In genomic region chr7:113936982-113937381, GRCh38 we compare ENCODE assay signal across 20 cellular contexts. TPM values are rescaled to one million over a fixed set of nuclear protein-coding genes. Genes with fewer than 3 reads are reported as not detected.
DNase-seq lines count a peak whose midpoint lies in the region; ATAC-seq and TF ChIP-seq lines count a peak whose summit lies in the region.
"Had no signal": no experiment of that assay in that cellular context is flagged by ENCODE, and none has a peak within 500 bp of the region (broad histone marks: within the 10 kb centered on the region; RNA-seq: fewer than 3 reads in every experiment).

No MANE protein-coding gene starts in this region.

- H3K9ac ChIP-seq in neuronal stem cell (ENCODE audit: low read depth, low read length, poor library complexity), result no peak overlapping the region

- H3K4me3 ChIP-seq in dorsolateral prefrontal cortex (no peak overlapping the region), neuronal stem cell (ENCODE audit: low read length in 2 of 2) (no peak overlapping the region), lower leg skin (ENCODE audit: low read depth, poor library complexity, severe bottlenecking) (no peak overlapping the region)
- H3K4me3 ChIP-seq: MG63 had no signal

- H3K4ac ChIP-seq in neuronal stem cell (ENCODE audit: low read length), result no peak overlapping the region

- WGBS in neuronal stem cell (ENCODE audit: extremely low coverage in 2 of 2, insufficient read length in 2 of 2, insufficient replicate concordance in 1 of 2), 2 donors, result no CpG with 5 or more reads among the region's 2 CpGs
- 29 to 50% methylated on average over 2 of the region's 2 CpGs for WGBS in lower leg skin, 2 donors

- TF ChIP-seq CTCF in dorsolateral prefrontal cortex (IDR thresholded peaks at IDR 0.05 in 54 of 56, conservative IDR thresholded peaks at IDR 0.05 in 2 of 56; ENCODE audit: low read depth in 1 of 56, partially characterized antibody in 56 of 56), result no peak
- TF ChIP-seq CTCF in lower leg skin (IDR thresholded peaks at IDR 0.05), result no peak

- H3K27ac ChIP-seq in dorsolateral prefrontal cortex (peak overlapping the region in 49 of 59 donors; percentile 15 to 87 (median 63)), neuronal stem cell (replicated peaks; ENCODE audit: low read length) (no peak overlapping the region)

- intact Hi-C loops in dorsolateral prefrontal cortex (cut with DNase I), result no loop called here
- intact Hi-C loops in lower leg skin (cut with DNase I; ENCODE audit: low total_unique reads), result no loop called here

- ATAC-seq in stimulated activated naive CD8-positive, alpha-beta T cell treated with anti-CD3 and anti-CD28 coated beads, Interleukin-15, amount 100 ng/mL, for 72 hours, result peak; percentile 12
- ATAC-seq in HG03565 (IDR thresholded peaks at IDR 0.05; ENCODE audit: unreplicated experiment) (no peak), GM18502 (IDR thresholded peaks at IDR 0.05; ENCODE audit: poor library complexity, unreplicated experiment) (no peak)
- ATAC-seq: Right ventricle myocardium inferior had no signal

- H3K4me3 Mint-ChIP-seq in stimulated activated naive CD8-positive, alpha-beta T cell treated with anti-CD3 and anti-CD28 coated beads, Interleukin-15, amount 100 ng/mL, for 72 hours, result no peak overlapping the region
- H3K4me3 Mint-ChIP-seq: CD4-positive, CD25-positive, alpha-beta regulatory T cell had no signal

- H2AFZ ChIP-seq in neuronal stem cell (ENCODE audit: low read length), result no peak overlapping the region

- no peak overlapping the region for H2BK5ac ChIP-seq in neuronal stem cell (ENCODE audit: low read length)

- H3K4me1 Mint-ChIP-seq in stimulated activated naive CD8-positive, alpha-beta T cell treated with anti-CD3 and anti-CD28 coated beads, Interleukin-15, amount 100 ng/mL, for 72 hours, result no peaks in the 10 kb centered on the region

- no peak overlapping the region for H2AK5ac ChIP-seq in neuronal stem cell (ENCODE audit: low read depth, low read length)

- peak overlapping the region; percentile 92 for H4K91ac ChIP-seq in neuronal stem cell (ENCODE audit: low read depth, low read length, poor library complexity)

- H2BK15ac ChIP-seq in neuronal stem cell (ENCODE audit: low read length), result no peak overlapping the region

- peak overlapping the region; percentile 23 for H3K23ac ChIP-seq in neuronal stem cell (ENCODE audit: low read depth, low read length, poor library complexity)

- no peaks in the 10 kb centered on the region for H3K9me3 ChIP-seq in neuronal stem cell (replicated peaks in 1 of 2; ENCODE audit: control insufficient read depth in 2 of 2, insufficient read depth in 1 of 2, low read depth in 1 of 2, low read length in 2 of 2)
- H3K9me3 ChIP-seq: MG63 had no signal

- DNase-seq in dorsolateral prefrontal cortex, result peak in 1 of 10 donors; percentile 29
- DNase-seq in neuronal stem cell (ENCODE audit: low spot score), result no peak
- DNase-seq in stimulated activated naive CD8-positive, alpha-beta T cell treated with anti-CD3 and anti-CD28 coated beads, Interleukin-15, amount 100 ng/mL, for 72 hours, result no peak
- DNase-seq in lower leg skin (ENCODE audit: low spot score in 2 of 2), result no peak
- DNase-seq in midbrain (lab: John Stamatoyannopoulos, UW), result no peak
- DNase-seq: CD4-positive, CD25-positive, alpha-beta regulatory T cell; COR-L47; DMS79; MG63; NCI-H1048; NCI-H1417 treated with DMSO at 0.1 percent for 48 hours; NCI-H187; NCI-H446 treated with DMSO at 0.1 percent for 48 hours; NCI-H526 treated with DMSO at 0.1 percent for 48 hours; OCI-M1 had no signal

- H3K27me3 Mint-ChIP-seq in stimulated activated naive CD8-positive, alpha-beta T cell treated with anti-CD3 and anti-CD28 coated beads, Interleukin-15, amount 100 ng/mL, for 72 hours, result no peaks in the 10 kb centered on the region
- H3K27me3 Mint-ChIP-seq: CD4-positive, CD25-positive, alpha-beta regulatory T cell had no signal

- H3K14ac ChIP-seq in neuronal stem cell (ENCODE audit: low read length), result peak overlapping the region; percentile 71

- peak overlapping the region; percentile 57 for H3K18ac ChIP-seq in neuronal stem cell (ENCODE audit: low read length)

- peak overlapping the region; percentile 17 for H4K8ac ChIP-seq in neuronal stem cell (ENCODE audit: low read depth, low read length)

- no peaks in the 10 kb centered on the region for H3K79me1 ChIP-seq in neuronal stem cell (ENCODE audit: low read depth, low read length)

- no peaks in the 10 kb centered on the region for H3K27me3 ChIP-seq in dorsolateral prefrontal cortex
- H3K27me3 ChIP-seq in neuronal stem cell (ENCODE audit: control insufficient read depth in 3 of 3, insufficient read depth in 3 of 3, low read depth in 1 of 3, low read length in 3 of 3), result no peaks in the 10 kb centered on the region
- H3K27me3 ChIP-seq: MG63 had no signal

- H3K9me3 Mint-ChIP-seq in stimulated activated naive CD8-positive, alpha-beta T cell treated with anti-CD3 and anti-CD28 coated beads, Interleukin-15, amount 100 ng/mL, for 72 hours, result peaks cover 5 to 38% of the 10 kb centered on the region in 2 donors

- no peak overlapping the region for H3K4me2 ChIP-seq in neuronal stem cell (ENCODE audit: insufficient read depth, low read length, poor library complexity, severe bottlenecking)

- H2BK120ac ChIP-seq in neuronal stem cell (ENCODE audit: low read depth, low read length), result no peak overlapping the region

- no peaks in the 10 kb centered on the region for H3K4me1 ChIP-seq in neuronal stem cell (ENCODE audit: control insufficient read depth in 2 of 2, insufficient read depth in 1 of 2, low read depth in 1 of 2, low read length in 2 of 2)

- no peak overlapping the region for H3K27ac Mint-ChIP-seq in stimulated activated naive CD8-positive, alpha-beta T cell treated with anti-CD3 and anti-CD28 coated beads, Interleukin-15, amount 100 ng/mL, for 72 hours
- H3K27ac Mint-ChIP-seq: CD4-positive, CD25-positive, alpha-beta regulatory T cell had no signal

- H3K36me3 ChIP-seq in neuronal stem cell (replicated peaks in 1 of 2; ENCODE audit: control insufficient read depth in 2 of 2, insufficient read depth in 2 of 2, low read length in 2 of 2), result no peaks in the 10 kb centered on the region
- H3K36me3 ChIP-seq: MG63 had no signal

- no peak overlapping the region for H2BK12ac ChIP-seq in neuronal stem cell (ENCODE audit: low read length)

- TF ChIP-seq POLR2A in lower leg skin (IDR thresholded peaks at IDR 0.05), result no peak

RNA-seq across cellular contexts. Expression of gene PPP1R3A, which starts 18.2 kb away (rescaled TPM):
- total RNA-seq in dorsolateral prefrontal cortex, result under 1 TPM in 1 of 120 experiments, not detected in 119; 0.12 TPM
- polyA plus RNA-seq in neuronal stem cell (2013, experiment 1 of 2), result not detected
- polyA plus RNA-seq in neuronal stem cell (2013, experiment 2 of 2), result not detected
- total RNA-seq in lower leg skin, result not detected
- total RNA-seq: CD4-positive, CD25-positive, alpha-beta regulatory T cell; LHCN-M2 had no signal
- polyA plus RNA-seq: BJ; CD4-positive, CD25-positive, alpha-beta regulatory T cell had no signal
